ENCODE assay signal across 2 cellular contexts in the genomic region with DNA sequence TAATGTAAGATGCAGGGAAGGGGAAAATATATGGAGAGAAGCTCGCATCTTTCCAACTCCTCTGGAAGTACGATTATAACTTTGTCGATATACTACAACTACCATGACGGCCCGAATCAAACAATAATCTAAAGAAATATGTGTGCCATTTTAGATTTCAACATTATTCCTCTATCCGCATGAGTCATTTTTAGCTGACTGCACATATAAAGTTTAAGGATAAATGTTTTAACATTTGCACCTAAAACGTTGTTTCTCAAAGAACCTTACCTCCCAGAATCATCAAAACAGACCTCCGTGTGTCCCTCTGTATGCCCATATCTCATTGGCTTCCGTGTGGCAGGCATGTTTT.
TF ChIP-seq lines count a peak whose summit lies in the region.

No MANE protein-coding gene starts in this region.

TF ChIP-seq in SK-N-SH, 30 proteins besides CTCF, POLR2A, EP300 and RAD21 (continued from another document):
- TF ChIP-seq, protein P1, sequence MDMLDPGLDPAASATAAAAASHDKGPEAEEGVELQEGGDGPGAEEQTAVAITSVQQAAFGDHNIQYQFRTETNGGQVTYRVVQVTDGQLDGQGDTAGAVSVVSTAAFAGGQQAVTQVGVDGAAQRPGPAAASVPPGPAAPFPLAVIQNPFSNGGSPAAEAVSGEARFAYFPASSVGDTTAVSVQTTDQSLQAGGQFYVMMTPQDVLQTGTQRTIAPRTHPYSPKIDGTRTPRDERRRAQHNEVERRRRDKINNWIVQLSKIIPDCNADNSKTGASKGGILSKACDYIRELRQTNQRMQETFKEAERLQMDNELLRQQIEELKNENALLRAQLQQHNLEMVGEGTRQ (IDR thresholded peaks at IDR 0.05; ENCODE audit: borderline replicate concordance, low read depth, low read length), result no peak
- TF ChIP-seq RXRA (IDR thresholded peaks at IDR 0.05; ENCODE audit: borderline replicate concordance, low read depth) (no peak), MXI1 (IDR thresholded peaks at IDR 0.05; ENCODE audit: low read depth, low read length) (no peak), EZH2phosphoT487 (IDR thresholded peaks at IDR 0.05; ENCODE audit: borderline replicate concordance, low read depth) (no peak), POLR2AphosphoS5 (IDR thresholded peaks at IDR 0.05; ENCODE audit: low read depth, low read length) (no peak), NRF1 (IDR thresholded peaks at IDR 0.05; ENCODE audit: low read depth, low read length) (no peak), JUND (IDR thresholded peaks at IDR 0.05) (no peak), SIN3A (IDR thresholded peaks at IDR 0.05; ENCODE audit: borderline replicate concordance, low read depth, low read length) (no peak), FOSL2 (IDR thresholded peaks at IDR 0.05; ENCODE audit: borderline replicate concordance, low read depth) (no peak), YY1 (IDR thresholded peaks at IDR 0.05; ENCODE audit: low read depth) (no peak), RCOR1 (IDR thresholded peaks at IDR 0.05; ENCODE audit: low read length) (no peak)
- TF ChIP-seq, protein P2, sequence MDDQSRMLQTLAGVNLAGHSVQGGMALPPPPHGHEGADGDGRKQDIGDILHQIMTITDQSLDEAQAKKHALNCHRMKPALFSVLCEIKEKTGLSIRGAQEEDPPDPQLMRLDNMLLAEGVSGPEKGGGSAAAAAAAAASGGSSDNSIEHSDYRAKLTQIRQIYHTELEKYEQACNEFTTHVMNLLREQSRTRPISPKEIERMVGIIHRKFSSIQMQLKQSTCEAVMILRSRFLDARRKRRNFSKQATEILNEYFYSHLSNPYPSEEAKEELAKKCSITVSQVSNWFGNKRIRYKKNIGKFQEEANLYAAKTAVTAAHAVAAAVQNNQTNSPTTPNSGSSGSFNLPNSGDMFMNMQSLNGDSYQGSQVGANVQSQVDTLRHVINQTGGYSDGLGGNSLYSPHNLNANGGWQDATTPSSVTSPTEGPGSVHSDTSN (IDR thresholded peaks at IDR 0.05), result no peak
- TF ChIP-seq, protein P3, sequence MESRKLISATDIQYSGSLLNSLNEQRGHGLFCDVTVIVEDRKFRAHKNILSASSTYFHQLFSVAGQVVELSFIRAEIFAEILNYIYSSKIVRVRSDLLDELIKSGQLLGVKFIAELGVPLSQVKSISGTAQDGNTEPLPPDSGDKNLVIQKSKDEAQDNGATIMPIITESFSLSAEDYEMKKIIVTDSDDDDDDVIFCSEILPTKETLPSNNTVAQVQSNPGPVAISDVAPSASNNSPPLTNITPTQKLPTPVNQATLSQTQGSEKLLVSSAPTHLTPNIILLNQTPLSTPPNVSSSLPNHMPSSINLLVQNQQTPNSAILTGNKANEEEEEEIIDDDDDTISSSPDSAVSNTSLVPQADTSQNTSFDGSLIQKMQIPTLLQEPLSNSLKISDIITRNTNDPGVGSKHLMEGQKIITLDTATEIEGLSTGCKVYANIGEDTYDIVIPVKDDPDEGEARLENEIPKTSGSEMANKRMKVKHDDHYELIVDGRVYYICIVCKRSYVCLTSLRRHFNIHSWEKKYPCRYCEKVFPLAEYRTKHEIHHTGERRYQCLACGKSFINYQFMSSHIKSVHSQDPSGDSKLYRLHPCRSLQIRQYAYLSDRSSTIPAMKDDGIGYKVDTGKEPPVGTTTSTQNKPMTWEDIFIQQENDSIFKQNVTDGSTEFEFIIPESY (IDR thresholded peaks at IDR 0.05; ENCODE audit: borderline replicate concordance, low read depth), result no peak
- TF ChIP-seq, protein P4, sequence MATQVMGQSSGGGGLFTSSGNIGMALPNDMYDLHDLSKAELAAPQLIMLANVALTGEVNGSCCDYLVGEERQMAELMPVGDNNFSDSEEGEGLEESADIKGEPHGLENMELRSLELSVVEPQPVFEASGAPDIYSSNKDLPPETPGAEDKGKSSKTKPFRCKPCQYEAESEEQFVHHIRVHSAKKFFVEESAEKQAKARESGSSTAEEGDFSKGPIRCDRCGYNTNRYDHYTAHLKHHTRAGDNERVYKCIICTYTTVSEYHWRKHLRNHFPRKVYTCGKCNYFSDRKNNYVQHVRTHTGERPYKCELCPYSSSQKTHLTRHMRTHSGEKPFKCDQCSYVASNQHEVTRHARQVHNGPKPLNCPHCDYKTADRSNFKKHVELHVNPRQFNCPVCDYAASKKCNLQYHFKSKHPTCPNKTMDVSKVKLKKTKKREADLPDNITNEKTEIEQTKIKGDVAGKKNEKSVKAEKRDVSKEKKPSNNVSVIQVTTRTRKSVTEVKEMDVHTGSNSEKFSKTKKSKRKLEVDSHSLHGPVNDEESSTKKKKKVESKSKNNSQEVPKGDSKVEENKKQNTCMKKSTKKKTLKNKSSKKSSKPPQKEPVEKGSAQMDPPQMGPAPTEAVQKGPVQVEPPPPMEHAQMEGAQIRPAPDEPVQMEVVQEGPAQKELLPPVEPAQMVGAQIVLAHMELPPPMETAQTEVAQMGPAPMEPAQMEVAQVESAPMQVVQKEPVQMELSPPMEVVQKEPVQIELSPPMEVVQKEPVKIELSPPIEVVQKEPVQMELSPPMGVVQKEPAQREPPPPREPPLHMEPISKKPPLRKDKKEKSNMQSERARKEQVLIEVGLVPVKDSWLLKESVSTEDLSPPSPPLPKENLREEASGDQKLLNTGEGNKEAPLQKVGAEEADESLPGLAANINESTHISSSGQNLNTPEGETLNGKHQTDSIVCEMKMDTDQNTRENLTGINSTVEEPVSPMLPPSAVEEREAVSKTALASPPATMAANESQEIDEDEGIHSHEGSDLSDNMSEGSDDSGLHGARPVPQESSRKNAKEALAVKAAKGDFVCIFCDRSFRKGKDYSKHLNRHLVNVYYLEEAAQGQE (IDR thresholded peaks at IDR 0.05; ENCODE audit: low read depth, low read length), result no peak
- TF ChIP-seq, protein P5, sequence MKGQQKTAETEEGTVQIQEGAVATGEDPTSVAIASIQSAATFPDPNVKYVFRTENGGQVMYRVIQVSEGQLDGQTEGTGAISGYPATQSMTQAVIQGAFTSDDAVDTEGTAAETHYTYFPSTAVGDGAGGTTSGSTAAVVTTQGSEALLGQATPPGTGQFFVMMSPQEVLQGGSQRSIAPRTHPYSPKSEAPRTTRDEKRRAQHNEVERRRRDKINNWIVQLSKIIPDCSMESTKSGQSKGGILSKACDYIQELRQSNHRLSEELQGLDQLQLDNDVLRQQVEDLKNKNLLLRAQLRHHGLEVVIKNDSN (IDR thresholded peaks at IDR 0.05; ENCODE audit: borderline replicate concordance, low read depth), result no peak

TF ChIP-seq in SK-N-SH treated with all-trans-retinoic acid at 6 μM for 48 hours, 23 proteins besides CTCF, POLR2A, EP300 and RAD21 (continued from another document):
- TF ChIP-seq TSHZ2 (CRISPR knock-in tag; IDR thresholded peaks at IDR 0.05) (no peak), CSDC2 (CRISPR knock-in tag; IDR thresholded peaks at IDR 0.05) (no peak), CREB5 (CRISPR knock-in tag; IDR thresholded peaks at IDR 0.05; ENCODE audit: low read depth) (no peak)
TF ChIP-seq in SK-N-SH treated with all-trans-retinoic acid at 6 μM for 48 hours: peak in this region for 0.
